Comparison of ENCODE assay signal across 8 cellular contexts in the genomic region with DNA sequence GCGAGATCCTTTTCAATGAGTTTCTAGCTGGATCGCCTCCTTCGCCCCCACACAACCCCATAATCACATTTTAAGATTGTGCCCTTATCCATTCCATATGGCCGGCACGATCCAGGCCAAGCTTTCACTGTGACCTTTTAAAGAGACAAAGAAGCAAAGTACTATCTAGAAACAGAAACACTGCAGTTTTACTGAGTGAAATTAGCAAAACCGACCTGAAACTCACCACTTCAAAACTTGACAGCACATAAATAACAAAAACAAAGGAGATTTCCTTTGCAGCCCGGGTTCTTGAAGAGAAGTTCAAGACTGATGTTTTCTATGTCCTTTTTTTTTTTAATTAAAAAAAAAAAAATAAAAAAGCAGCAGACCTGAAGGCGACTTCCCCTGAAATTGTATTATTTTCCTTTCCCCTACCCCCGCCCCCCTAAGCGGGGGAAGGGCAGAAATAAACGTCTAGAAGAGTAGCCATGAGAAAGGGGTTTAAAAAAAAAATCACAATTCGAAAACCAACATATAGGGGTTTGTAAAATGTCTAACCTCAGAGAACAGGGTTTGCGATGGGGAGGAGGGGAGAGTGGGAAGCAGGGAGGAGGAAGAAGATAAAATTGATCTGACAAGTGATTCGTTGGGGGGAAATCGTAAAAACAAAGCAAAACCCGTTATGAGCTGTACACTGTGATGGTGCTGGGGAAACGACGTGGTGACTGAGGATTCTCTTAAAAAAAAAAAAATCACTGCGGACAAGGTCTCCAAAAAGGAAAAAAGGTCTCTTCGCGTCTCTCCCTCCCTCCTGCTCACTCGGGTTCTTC. TPM values are rescaled to one million over a fixed set of nuclear protein-coding genes. Genes with fewer than 3 reads are reported as not detected.
DNase-seq lines count a peak whose midpoint lies in the region; ATAC-seq lines count a peak whose summit lies in the region.

No MANE protein-coding gene starts in this region.

- peak; percentile 88 for ATAC-seq in GM21390 (IDR thresholded peaks at IDR 0.05; ENCODE audit: unreplicated experiment)
- peak; percentile 91 for ATAC-seq in HG03575 (IDR thresholded peaks at IDR 0.05; ENCODE audit: extremely low read depth, insufficient number of reproducible peaks, low FRiP score, unreplicated experiment)
- peak; percentile 42 for ATAC-seq in left lobe of liver

- no peaks in the 10 kb centered on the region for H3K9me3 Mint-ChIP-seq in T-helper 1 cell treated with Interleukin-12 subunit alpha and Interleukin-12 subunit beta and Interleukin-4 antibody, amounts not matched to agents 30 μg/mL and 1 μg/mL, for 36 hours

- DNase-seq in GDM1 (lab: John Stamatoyannopoulos, UW) (peak; percentile 7), dermis blood vessel endothelial cell (peak; percentile 68), left lobe of liver (ENCODE audit: low spot score) (peak; percentile 65), NCI-H446 (lab: John Stamatoyannopoulos, UW) (no peak)
- DNase-seq in stimulated activated CD4-positive, alpha-beta T cell treated with anti-CD3 and anti-CD28 coated beads, Interleukin-4, amount 100 ng/mL, for 24 hours = peak; percentile 48

- peak overlapping the region; percentile 96 for H3K4me3 Mint-ChIP-seq in T-helper 1 cell treated with Interleukin-12 subunit alpha and Interleukin-12 subunit beta and Interleukin-4 antibody, amounts not matched to agents 30 μg/mL and 1 μg/mL, for 36 hours

- H3K4me1 Mint-ChIP-seq in T-helper 1 cell treated with Interleukin-12 subunit alpha and Interleukin-12 subunit beta and Interleukin-4 antibody, amounts not matched to agents 30 μg/mL and 1 μg/mL, for 36 hours (ENCODE audit: low read depth) = peaks cover 67% of the 10 kb centered on the region

- peak overlapping the region; percentile 93 for H3K27ac Mint-ChIP-seq in T-helper 1 cell treated with Interleukin-12 subunit alpha and Interleukin-12 subunit beta and Interleukin-4 antibody, amounts not matched to agents 30 μg/mL and 1 μg/mL, for 36 hours

- no peaks in the 10 kb centered on the region for H3K27me3 Mint-ChIP-seq in T-helper 1 cell treated with Interleukin-12 subunit alpha and Interleukin-12 subunit beta and Interleukin-4 antibody, amounts not matched to agents 30 μg/mL and 1 μg/mL, for 36 hours (ENCODE audit: low read depth)

- H3K36me3 Mint-ChIP-seq in T-helper 1 cell treated with Interleukin-12 subunit alpha and Interleukin-12 subunit beta and Interleukin-4 antibody, amounts not matched to agents 30 μg/mL and 1 μg/mL, for 36 hours (ENCODE audit: low read depth) = peaks cover 73% of the 10 kb centered on the region

RNA-seq across cellular contexts. Expression of a gene that starts 1.5 kb away (rescaled TPM):
- total RNA-seq in dermis blood vessel endothelial cell (12.1 and 20.1 TPM in 2 replicates), left lobe of liver (12.0 TPM)

Comparison
In these comparisons a context has a peak if more than half of its experiments do, and no peak if none do; other contexts are left out.
1. DNase-seq: peak in GDM1 (single experiment), dermis blood vessel endothelial cell (single experiment), left lobe of liver (single experiment) and stimulated activated CD4-positive, alpha-beta T cell treated with anti-CD3 and anti-CD28 coated beads, Interleukin-4, amount 100 ng/mL, for 24 hours (single experiment); none in NCI-H446 (0 of 2).
2. Peak in every context shown above with its lines, with median percentiles within 50 percentile points of each other: ATAC-seq.